5 cellular contexts compared by ENCODE assay signal in the genomic region with DNA sequence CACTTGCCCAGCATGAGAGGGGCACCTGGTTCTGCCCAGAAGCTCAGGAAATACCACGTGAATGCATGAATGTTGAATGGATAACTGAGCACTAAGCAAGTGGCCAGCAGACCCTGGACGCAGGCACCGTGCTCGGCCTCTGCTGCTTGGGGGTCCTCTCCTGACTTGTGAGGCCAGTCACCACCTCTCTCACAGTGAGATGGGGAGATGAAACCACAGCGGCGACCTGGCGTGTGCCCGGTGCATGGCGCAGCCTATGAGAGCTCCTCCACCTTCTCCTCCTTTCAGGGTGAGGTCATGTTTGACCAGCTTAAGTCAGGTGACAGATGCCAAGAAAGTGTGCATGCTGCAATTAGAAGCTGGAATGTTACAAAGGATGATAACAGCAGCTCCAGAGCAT.
"Had no signal": no experiment of that assay in that cellular context is flagged by ENCODE, and none has a peak within 500 bp of the region (broad histone marks: within the 10 kb centered on the region; RNA-seq: fewer than 3 reads in every experiment).

No MANE protein-coding gene starts in this region.

- DNase-seq: H9, HCEC 1CT, IMR-90 had no signal

- H3K4me3 Mint-ChIP-seq: GM23338, H9 had no signal

- H3K27ac Mint-ChIP-seq: GM23338, H9 had no signal

- ATAC-seq: GM23338, K562 had no signal

- H3K4me1 Mint-ChIP-seq: GM23338, H9 had no signal

- H3K4me3 ChIP-seq: GM23338, K562 had no signal

- H3K4me2 ChIP-seq: GM23338 had no signal
